ENCODE assay signal across 8 cellular contexts in genomic region chrX:150694738-150695410, GRCh38. TPM values are rescaled to one million over a fixed set of nuclear protein-coding genes. Genes with fewer than 3 reads are reported as not detected.
DNase-seq lines count a peak whose midpoint lies in the region; ATAC-seq and TF ChIP-seq lines count a peak whose summit lies in the region.

No MANE protein-coding gene starts in this region.

- H3K36me3 ChIP-seq in Panc1 (ENCODE audit: control insufficient read depth, insufficient read depth, low read length), result no peaks in the 10 kb centered on the region
- H3K36me3 ChIP-seq in endodermal cell (ENCODE audit: control insufficient read depth, insufficient read depth, low read length), result peaks cover 4% of the 10 kb centered on the region

- no peaks in the 10 kb centered on the region for H3K27me3 ChIP-seq in Panc1 (ENCODE audit: control insufficient read depth, insufficient read depth, low read length)
- H3K27me3 ChIP-seq in endodermal cell (ENCODE audit: control insufficient read depth, insufficient read depth, low read length, poor library complexity, severe bottlenecking), result no peaks in the 10 kb centered on the region

- H3K4me1 ChIP-seq in Panc1 (ENCODE audit: control insufficient read depth, insufficient read depth, low read length) (peaks cover 6% of the 10 kb centered on the region), endodermal cell (ENCODE audit: control insufficient read depth, insufficient read depth, low read length) (no peaks in the 10 kb centered on the region)

- no peaks in the 10 kb centered on the region for H3K27me3 Mint-ChIP-seq in endodermal cell (ENCODE audit: insufficient read depth)

- ATAC-seq in Right ventricle myocardium inferior (peak; percentile 43), Panc1 (no peak), GM19328 (IDR thresholded peaks at IDR 0.05; ENCODE audit: unreplicated experiment) (no peak)

- POLR2A ChIA-PET in Panc1 (lab: Charles Lee), result interaction anchor here (0.6 to 0.7 kb wide), 2 partner anchors 23 to 1178 kb away, joined by 3 read pairs; no protein-coding TSS in a partner anchor

- H3K9me3 Mint-ChIP-seq in endodermal cell, result peaks cover 54% of the 10 kb centered on the region

- peaks cover 5% of the 10 kb centered on the region for H3K4me1 Mint-ChIP-seq in endodermal cell

- peak overlapping the region; percentile 65 for H3K4me3 Mint-ChIP-seq in endodermal cell

- intact Hi-C loops in Right ventricle myocardium inferior (cut with DNase I), result no loop called here
- intact Hi-C loops in cardiac septum (cut with DNase I), result no loop called here
- intact Hi-C loops in Panc1 (cut with micrococcal nuclease; ENCODE audit: unreplicated experiment), result no loop called here

- H3K36me3 Mint-ChIP-seq in endodermal cell (ENCODE audit: low read depth), result peaks cover 3% of the 10 kb centered on the region

- in situ Hi-C loops in Panc1 (cut with HindIII; ENCODE audit: low pct_unique_long_range_greater_than_20kb, low sequenced_read_pairs), result no loop called here

- H3K27ac ChIP-seq in Panc1 (ENCODE audit: low read length) (peak overlapping the region; percentile 88; the same call in 1 of the 2 replicates), endodermal cell (ENCODE audit: low read depth, low read length) (no peak overlapping the region)

- no peak overlapping the region for H3K27ac Mint-ChIP-seq in endodermal cell

- H3K4me3 ChIP-seq in Panc1 (ENCODE audit: low read depth in 2 of 2, low read length in 2 of 2), result peak overlapping the region in 1 of 2 experiments; percentile 82; a peak in 3 of 4 replicates
- no peak overlapping the region for H3K4me3 ChIP-seq in endodermal cell (ENCODE audit: low read length)

- CTCF ChIA-PET in Panc1 (lab: Charles Lee), result no interaction called here

- TSS peak; percentile 60 for BruUV-seq in Panc1 (replicated peaks; lab: Mats Ljungman, UMichigan)

- DNase-seq in Right ventricle myocardium inferior (ENCODE audit: missing footprints) (no peak), cardiac septum (ENCODE audit: low spot score) (no peak), Panc1 (ENCODE audit: low read depth, low spot score) (no peak), endodermal cell (no peak), GM19238 (ENCODE audit: insufficient read length, low spot score) (no peak), mucosa of gallbladder (ENCODE audit: low spot score) (no peak)
- peak; percentile 10 to 35 for DNase-seq in stimulated activated CD4-positive, alpha-beta T cell treated with anti-CD3 and anti-CD28 coated beads, Interleukin-2, amount 100 ng/mL, for 24 hours

- TF ChIP-seq CTCF in Panc1 (IDR thresholded peaks at IDR 0.05), result no peak
- TF ChIP-seq CTCF in endodermal cell (conservative IDR thresholded peaks at IDR 0.05), result no peak

- 91% methylated on average over 8 of the region's 8 CpGs; no CpG with 5 or more reads in 1 of the 2 experiments for whole genome bisulfite sequencing in endodermal cell (ENCODE audit: insufficient coverage in 1 of 2, insufficient read length in 1 of 2), 2 experiments

- H3K9me3 ChIP-seq in Panc1 (ENCODE audit: control insufficient read depth, insufficient read depth, low read depth, low read length) (no peaks in the 10 kb centered on the region; the same call in 1 of the 2 replicates), endodermal cell (ENCODE audit: control insufficient read depth, low read length) (no peaks in the 10 kb centered on the region)

- H3K9ac ChIP-seq in endodermal cell (ENCODE audit: extremely low read depth, low read length, poor library complexity, severe bottlenecking), result no peak overlapping the region

RNA-seq across cellular contexts. Expression of gene MTMR1, which starts 1.7 kb away (rescaled TPM):
- total RNA-seq in Right ventricle myocardium inferior, result 19.4 TPM
- 21.7 TPM for total RNA-seq in cardiac septum
- total RNA-seq in Panc1 (2021; ENCODE audit: unreplicated experiment), result 36.1 TPM
- polyA plus RNA-seq in Panc1 (2012; ENCODE audit: insufficient read length), result 22.7 TPM
- total RNA-seq in endodermal cell, result 10 to 100 TPM; 16.5 to 18.5 TPM
- polyA plus RNA-seq in endodermal cell (2013, experiment 1 of 2), result 14.1 TPM
- polyA plus RNA-seq in endodermal cell (2013, experiment 2 of 2), result 12.8 TPM
- 16.0 TPM for total RNA-seq in mucosa of gallbladder

Comparison
In these comparisons a context has a peak if more than half of its experiments do, and no peak if none do; other contexts are left out.
1. DNase-seq: peak in stimulated activated CD4-positive, alpha-beta T cell treated with anti-CD3 and anti-CD28 coated beads, Interleukin-2, amount 100 ng/mL, for 24 hours (2 of 2); none in Right ventricle myocardium inferior (single experiment), cardiac septum (single experiment), Panc1 (single experiment), endodermal cell (single experiment), GM19238 (single experiment) and mucosa of gallbladder (single experiment).